17 cellular contexts compared by ENCODE assay signal in genomic region chr7:134660961-134661376, GRCh38. TPM values are rescaled to one million over a fixed set of nuclear protein-coding genes. Genes with fewer than 3 reads are reported as not detected.
DNase-seq lines count a peak whose midpoint lies in the region; ATAC-seq, FAIRE-seq and TF ChIP-seq lines count a peak whose summit lies in the region.
"Had no signal": no experiment of that assay in that cellular context is flagged by ENCODE, and none has a peak within 500 bp of the region (broad histone marks: within the 10 kb centered on the region; RNA-seq: fewer than 3 reads in every experiment).

No MANE protein-coding gene starts in this region.

- peaks cover 4% of the 10 kb centered on the region for H3K9me1 ChIP-seq in K562 (ENCODE audit: control insufficient read depth, insufficient read depth, low read length)

- no peaks in the 10 kb centered on the region for H3K27me3 Mint-ChIP-seq in activated T-cell treated with anti-CD3 and anti-CD28 coated beads, Interleukin-2, amount 50 U/mL, for 72 hours (ENCODE audit: low read depth)
- H3K27me3 Mint-ChIP-seq in CD14-positive monocyte (ENCODE audit: low read depth in 3 of 3), result no peaks in the 10 kb centered on the region
- H3K27me3 Mint-ChIP-seq: memory B cell, type B pancreatic cell had no signal

- no peak for TF ChIP-seq RAD21 in K562 (CRISPR knock-in tag; conservative IDR thresholded peaks at IDR 0.05 in 1 of 2, IDR thresholded peaks at IDR 0.05 in 1 of 2)

- in situ Hi-C loops in K562 (cut with MboI), result loop anchor here (25.0 kb wide), 1 partner anchor 1301 kb away; no protein-coding TSS in a partner anchor

- 29% methylated on average over 1 of the region's 1 CpG for WGBS in K562 (ENCODE audit: insufficient coverage, low coverage, missing lambda C conversion rate)
- 29 to 35% methylated on average over 1 of the region's 1 CpG for WGBS in tibial nerve, 2 donors

- intact Hi-C loops in K562 (cut with micrococcal nuclease) (no loop called here), CD14-positive monocyte (cut with micrococcal nuclease) (no loop called here)

- POLR2A ChIA-PET in K562 (lab: Yijun Ruan, JAX), result interaction anchor here (0.6 to 2.5 kb wide), 7 partner anchors 8 to 531 kb away, joined by 3 to 27 read pairs (median 6); partner anchors contain the start of gene BPGM

- no peaks in the 10 kb centered on the region for H3K79me2 ChIP-seq in K562 (ENCODE audit: control insufficient read depth, insufficient read depth, low read length)

- no peak overlapping the region for H2AFZ ChIP-seq in K562 (ENCODE audit: low read depth, low read length)

- no peak overlapping the region for H3K9ac ChIP-seq in K562 (ENCODE audit: insufficient read depth in 1 of 2, low read depth in 2 of 2, low read length in 2 of 2)

- H3K4me3 ChIP-seq in K562, result no peak overlapping the region
- H3K4me3 ChIP-seq in tibial nerve, result no peak overlapping the region
- H3K4me3 ChIP-seq: ovary had no signal

- peaks cover 36% of the 10 kb centered on the region for H3K4me1 Mint-ChIP-seq in activated T-cell treated with anti-CD3 and anti-CD28 coated beads, Interleukin-2, amount 50 U/mL, for 72 hours (ENCODE audit: low read depth)
- H3K4me1 Mint-ChIP-seq in CD14-positive monocyte, result no peaks in the 10 kb centered on the region

- H3K4me3 Mint-ChIP-seq in activated T-cell treated with anti-CD3 and anti-CD28 coated beads, Interleukin-2, amount 50 U/mL, for 72 hours, result peak overlapping the region in 1 of 2 donors; percentile 14
- no peak overlapping the region for H3K4me3 Mint-ChIP-seq in CD14-positive monocyte
- H3K4me3 Mint-ChIP-seq: memory B cell, type B pancreatic cell had no signal

- peak in 1 of 2 donors; percentile 23 for ATAC-seq in activated T-cell treated with anti-CD3 and anti-CD28 coated beads, Interleukin-2, amount 50 U/mL, for 72 hours (replicated peaks in 1 of 2)
- no peak for ATAC-seq in K562

- peaks cover 16 to 22% of the 10 kb centered on the region in 2 donors for H3K36me3 Mint-ChIP-seq in activated T-cell treated with anti-CD3 and anti-CD28 coated beads, Interleukin-2, amount 50 U/mL, for 72 hours (ENCODE audit: insufficient read depth in 2 of 2)
- H3K36me3 Mint-ChIP-seq in CD14-positive monocyte, result peaks cover 39 to 51% of the 10 kb centered on the region in 2 donors

- no peak for TF ChIP-seq CTCF in K562 (IDR thresholded peaks at IDR 0.05 in 2 of 3, conservative IDR thresholded peaks at IDR 0.05 in 1 of 3; ENCODE audit: insufficient read depth in 2 of 3, low read depth in 1 of 3, low read length in 3 of 3)
- TF ChIP-seq CTCF in tibial nerve (IDR thresholded peaks at IDR 0.05), result no peak
- TF ChIP-seq CTCF in CD14-positive monocyte (IDR thresholded peaks at IDR 0.05), result no peak

- H3K4me2 ChIP-seq in K562 (ENCODE audit: insufficient read depth, low read length), result peak overlapping the region; percentile 80; the same call in 1 of the 2 replicates

- TF ChIP-seq POLR2A in K562 (conservative IDR thresholded peaks at IDR 0.05) (no peak), tibial nerve (IDR thresholded peaks at IDR 0.05) (no peak)

- peaks cover 9% of the 10 kb centered on the region for H4K20me1 ChIP-seq in K562 (replicated peaks; ENCODE audit: control insufficient read depth, insufficient read depth, low read length)

- CTCF ChIA-PET in K562 (lab: Yijun Ruan, JAX; ENCODE audit: low intra/inter-chr PET ratio), result no interaction called here

- BruUV-seq in K562 (replicated peaks; lab: Mats Ljungman, UMichigan), result no TSS peak

- DNase-seq in activated T-cell treated with anti-CD3 and anti-CD28 coated beads, Interleukin-2, amount 50 U/mL, for 72 hours, result no peak
- DNase-seq in activated T-cell treated with anti-CD3 and anti-CD28 coated beads for 4 hours (no peak), K562 (ENCODE audit: extremely low read depth in 1 of 4, low spot score in 3 of 4) (no peak), glomerular visceral epithelial cell (ENCODE audit: extremely low spot score) (peak; percentile 24), tibial nerve (ENCODE audit: low spot score in 2 of 2) (no peak), activated gamma-delta T cell treated with Interleukin-2 at 50 U/mL for 16 hours (no peak), CD14-positive monocyte (ENCODE audit: low spot score) (no peak), HUDEP-2 (lab: John Stamatoyannopoulos, UW; ENCODE audit: unreplicated experiment in 76 of 76) (no peak)
- DNase-seq: aorta, DMS 273 treated with DMSO at 0.1 percent for 48 hours, GOT3, ovary had no signal

- FAIRE-seq in K562 (lab: Jason Lieb, UNC), result no peak
- FAIRE-seq: GM12891 had no signal

- peaks cover 11% of the 10 kb centered on the region for H3K36me3 ChIP-seq in K562 (ENCODE audit: control insufficient read depth, insufficient read depth, low read length)
- peaks cover 0 to 25% (median 0%) of the 10 kb centered on the region in 3 donors for H3K36me3 ChIP-seq in tibial nerve
- H3K36me3 ChIP-seq: ovary had no signal

- peaks cover 5% of the 10 kb centered on the region in 2 donors for H3K9me3 Mint-ChIP-seq in activated T-cell treated with anti-CD3 and anti-CD28 coated beads, Interleukin-2, amount 50 U/mL, for 72 hours
- peaks cover 0 to 4% (median 0%) of the 10 kb centered on the region in 7 donors for H3K9me3 Mint-ChIP-seq in CD14-positive monocyte
- H3K9me3 Mint-ChIP-seq: memory B cell, type B pancreatic cell had no signal

- H3K27me3 ChIP-seq in K562 (ENCODE audit: control insufficient read depth in 2 of 2, insufficient read depth in 2 of 2, low read length in 2 of 2) (no peaks in the 10 kb centered on the region), tibial nerve (no peaks in the 10 kb centered on the region)
- H3K27me3 ChIP-seq: ovary had no signal

- H3K4me1 ChIP-seq in K562 (replicated peaks in 1 of 2; ENCODE audit: control insufficient read depth in 2 of 2, insufficient read depth in 2 of 2, low read length in 2 of 2), result peaks cover 3 to 28% of the 10 kb centered on the region in 2 experiments; a peak in 3 of 5 replicates
- H3K4me1 ChIP-seq in tibial nerve, result peaks cover 0 to 34% (median 2%) of the 10 kb centered on the region in 4 donors

- no peaks in the 10 kb centered on the region for H3K9me3 ChIP-seq in K562 (replicated peaks; ENCODE audit: control insufficient read depth, insufficient read depth, low read depth, low read length)
- no peaks in the 10 kb centered on the region for H3K9me3 ChIP-seq in tibial nerve
- H3K9me3 ChIP-seq: ovary had no signal

- H3K27ac Mint-ChIP-seq in activated T-cell treated with anti-CD3 and anti-CD28 coated beads, Interleukin-2, amount 50 U/mL, for 72 hours, result peak overlapping the region; percentile 21
- H3K27ac Mint-ChIP-seq in CD14-positive monocyte, result no peak overlapping the region
- H3K27ac Mint-ChIP-seq: memory B cell, type B pancreatic cell had no signal

- TF ChIP-seq EP300 in K562 (IDR thresholded peaks at IDR 0.05; ENCODE audit: low read length) (no peak), tibial nerve (IDR thresholded peaks at IDR 0.05) (no peak)

- H3K27ac ChIP-seq in K562 (ENCODE audit: extremely low read depth, low read depth, low read length) (no peak overlapping the region), tibial nerve (peak overlapping the region in 3 of 4 donors; percentile 46 to 86 (median 76))
- H3K27ac ChIP-seq: HL-60, ovary, VCaP had no signal

TF ChIP-seq in K562, 482 proteins besides CTCF, POLR2A, EP300 and RAD21 (continues in another document):
- TF ChIP-seq STAT5A (IDR thresholded peaks at IDR 0.05; ENCODE audit: borderline replicate concordance, low read length), result no peak
- TF ChIP-seq RNF2 (IDR thresholded peaks at IDR 0.05), result no peak
- TF ChIP-seq SRSF1 (IDR thresholded peaks at IDR 0.05; ENCODE audit: low read depth, low read length), result no peak
- no peak for TF ChIP-seq JUND (IDR thresholded peaks at IDR 0.05; ENCODE audit: borderline replicate concordance, low read depth, low read length)
- no peak for TF ChIP-seq JUND (tag; IDR thresholded peaks at IDR 0.05; ENCODE audit: borderline replicate concordance, low read depth, low read length)
- TF ChIP-seq HMGN3 (IDR thresholded peaks at IDR 0.05; ENCODE audit: borderline replicate concordance, extremely low read depth, insufficient read length, low read depth, low read length), result no peak

RNA-seq across cellular contexts. Expression of gene BPGM, which starts 14.3 kb away (rescaled TPM):
- 10 to 100 TPM; 22.3 to 27.7 TPM for total RNA-seq in activated T-cell treated with anti-CD3 and anti-CD28 coated beads, Interleukin-2, amount 50 U/mL, for 72 hours
- 11.3 and 14.7 TPM in 2 replicates for total RNA-seq in K562 (2011; cell fraction: chromatin; rRNA removed; ENCODE audit: low replicate concordance)
- total RNA-seq in K562 (2011; cell fraction: nucleolus; rRNA removed), result 5.7 and 7.1 TPM in 2 replicates
- 7.7 and 8.3 TPM in 2 replicates for total RNA-seq in K562 (2011; cell fraction: nucleoplasm; rRNA removed)
- total RNA-seq in K562 (2014; rRNA removed) (16.2 and 17.1 TPM in 2 replicates), K562 (2014; rRNA removed; fragmentation: Illumina TruSeq; extraction: Trizol) (21.2 and 22.3 TPM in 2 replicates), K562 (2015; rRNA removed; fragmentation: Illumina TruSeq; extraction: Trizol) (16.3 and 17.7 TPM in 2 replicates), K562 (2021) (14.1 and 15.7 TPM in 2 replicates), tibial nerve (10 to 100 TPM in 3 of 4 donors, 1 to 10 TPM in 1; 8.8 to 24.9 (median 24.0) TPM)
- polyA plus RNA-seq in K562 (2011; rRNA removed) (18.0 and 24.1 TPM in 2 replicates), K562 (2014; fragmentation: Illumina TruSeq; extraction: Trizol) (23.3 and 25.3 TPM in 2 replicates), K562 (2014; fragmentation: Nextera tagmentation; extraction: Ambion mirVana) (10 to 100 TPM; 33.0 to 46.1 TPM), K562 (2014; rRNA removed) (17.0 and 20.3 TPM in 2 replicates), CD14-positive monocyte (10 to 100 TPM; 18.4 to 20.6 TPM)
- 6.4 and 13.1 TPM in 2 replicates for polyA plus RNA-seq in K562 (2011; cell fraction: cytosol; rRNA removed)
- polyA plus RNA-seq in K562 (2011; cell fraction: nucleus; rRNA removed), result 3.6 and 6.0 TPM in 2 replicates
- 12.3 and 13.9 TPM in 2 replicates for polyA plus RNA-seq in K562 (2012)
- polyA minus RNA-seq in K562 (2011; rRNA and poly(A)+ RNA removed), result 18.3 and 19.4 TPM in 2 replicates
- polyA minus RNA-seq in K562 (2011; cell fraction: cytosol; rRNA and poly(A)+ RNA removed), result 3.6 and 6.2 TPM in 2 replicates
- 4.3 and 6.8 TPM in 2 replicates for polyA minus RNA-seq in K562 (2011; cell fraction: nucleus; rRNA and poly(A)+ RNA removed)
